1 cellular context compared by ENCODE assay signal in the genomic region with DNA sequence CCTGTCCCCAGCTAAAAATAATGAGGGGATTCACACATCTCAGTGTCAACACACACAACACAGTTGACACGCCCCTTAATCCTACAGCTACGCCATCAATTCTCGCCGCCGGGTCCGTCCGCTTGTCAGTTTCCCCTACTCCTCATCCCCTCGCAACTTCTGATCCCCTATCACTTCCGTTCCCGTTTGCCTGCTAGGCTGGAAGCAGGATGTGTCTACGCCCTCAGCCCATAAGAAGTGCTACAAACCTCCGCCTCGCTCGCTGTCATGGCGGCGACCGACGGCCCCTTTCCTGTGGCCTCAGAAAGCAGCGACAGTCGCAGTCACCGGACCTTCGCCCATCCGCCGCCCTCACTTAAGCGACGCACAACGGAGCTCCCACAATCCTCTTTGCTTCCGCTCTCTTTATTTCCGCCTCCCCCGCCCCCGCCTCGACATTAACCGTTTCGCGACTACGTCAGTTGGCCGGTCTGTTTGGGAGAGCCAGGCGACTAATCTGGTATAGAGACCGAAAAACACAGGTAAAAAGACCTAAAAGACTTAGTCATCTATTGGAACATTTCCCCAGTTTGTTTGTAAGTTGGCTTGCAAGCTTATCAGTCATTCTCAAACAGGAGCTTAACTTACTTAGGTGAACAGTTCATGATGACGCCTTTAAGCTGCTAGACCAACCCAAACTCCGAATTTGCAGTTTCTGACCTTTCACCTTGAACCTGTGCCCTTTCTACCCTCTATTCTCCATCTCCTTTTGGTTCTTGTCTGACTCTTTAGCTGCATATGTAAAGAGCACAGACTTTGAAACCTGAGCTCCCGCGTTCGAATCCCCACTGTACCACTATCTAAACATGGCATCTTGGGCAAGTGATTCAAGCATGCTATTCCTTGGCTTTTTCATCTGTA.
TF ChIP-seq lines count a peak whose summit lies in the region.

A gene with protein sequence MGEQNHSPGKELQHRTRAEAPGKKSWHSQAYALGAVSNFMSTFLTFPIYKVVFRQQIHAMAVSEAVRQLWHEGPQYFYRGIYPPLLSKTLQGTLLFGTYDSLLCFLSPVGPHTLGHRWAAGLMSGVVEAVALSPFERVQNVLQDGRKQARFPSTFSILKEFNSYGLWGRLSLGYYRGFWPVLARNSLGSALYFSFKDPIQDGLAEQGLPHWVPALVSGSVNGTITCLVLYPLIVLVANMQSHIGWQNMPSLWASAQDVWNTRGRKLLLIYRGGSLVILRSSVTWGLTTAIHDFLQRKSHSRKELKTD (minus strand): TSS at position 380 of the 900 bp plus-strand sequence. CDS start 51,752 bp downstream, outside the sequence.

TF ChIP-seq in HepG2, 621 proteins besides CTCF, POLR2A, EP300 and RAD21 (continued from another document and continues in another):
- no peak for TF ChIP-seq STAT6 (CRISPR knock-in tag; IDR thresholded peaks at IDR 0.05; ENCODE audit: borderline replicate concordance)
- TF ChIP-seq, protein P1, sequence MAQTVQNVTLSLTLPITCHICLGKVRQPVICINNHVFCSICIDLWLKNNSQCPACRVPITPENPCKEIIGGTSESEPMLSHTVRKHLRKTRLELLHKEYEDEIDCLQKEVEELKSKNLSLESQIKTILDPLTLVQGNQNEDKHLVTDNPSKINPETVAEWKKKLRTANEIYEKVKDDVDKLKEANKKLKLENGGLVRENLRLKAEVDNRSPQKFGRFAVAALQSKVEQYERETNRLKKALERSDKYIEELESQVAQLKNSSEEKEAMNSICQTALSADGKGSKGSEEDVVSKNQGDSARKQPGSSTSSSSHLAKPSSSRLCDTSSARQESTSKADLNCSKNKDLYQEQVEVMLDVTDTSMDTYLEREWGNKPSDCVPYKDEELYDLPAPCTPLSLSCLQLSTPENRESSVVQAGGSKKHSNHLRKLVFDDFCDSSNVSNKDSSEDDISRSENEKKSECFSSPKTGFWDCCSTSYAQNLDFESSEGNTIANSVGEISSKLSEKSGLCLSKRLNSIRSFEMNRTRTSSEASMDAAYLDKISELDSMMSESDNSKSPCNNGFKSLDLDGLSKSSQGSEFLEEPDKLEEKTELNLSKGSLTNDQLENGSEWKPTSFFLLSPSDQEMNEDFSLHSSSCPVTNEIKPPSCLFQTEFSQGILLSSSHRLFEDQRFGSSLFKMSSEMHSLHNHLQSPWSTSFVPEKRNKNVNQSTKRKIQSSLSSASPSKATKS (CRISPR knock-in tag; IDR thresholded peaks at IDR 0.05) = no peak
- no peak for TF ChIP-seq BRD4 (CRISPR knock-in tag; IDR thresholded peaks at IDR 0.05)
- TF ChIP-seq, protein P2, sequence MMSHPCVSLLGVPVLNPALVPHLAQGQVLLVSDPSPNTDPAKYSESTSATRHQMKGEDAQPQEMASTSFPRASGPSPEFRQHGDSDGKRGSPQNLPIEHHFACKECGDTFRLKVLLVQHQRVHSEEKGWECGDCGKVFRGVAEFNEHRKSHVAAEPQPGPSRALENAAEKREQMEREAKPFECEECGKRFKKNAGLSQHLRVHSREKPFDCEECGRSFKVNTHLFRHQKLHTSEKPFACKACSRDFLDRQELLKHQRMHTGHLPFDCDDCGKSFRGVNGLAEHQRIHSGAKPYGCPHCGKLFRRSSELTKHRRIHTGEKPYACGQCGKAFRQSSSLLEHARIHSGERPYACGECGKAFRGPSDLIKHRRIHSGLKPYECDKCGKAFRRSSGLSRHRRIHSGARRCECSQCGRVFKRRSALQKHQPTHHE (CRISPR knock-in tag; IDR thresholded peaks at IDR 0.05; ENCODE audit: borderline replicate concordance) = no peak
- TF ChIP-seq ZNF253 (CRISPR knock-in tag; IDR thresholded peaks at IDR 0.05; ENCODE audit: borderline replicate concordance) = no peak
- peak; percentile 71; the same call in 1 of the 2 replicates for TF ChIP-seq ZNF350 (CRISPR knock-in tag; IDR thresholded peaks at IDR 0.05; ENCODE audit: borderline replicate concordance, low read depth)
- TF ChIP-seq ZNF792 (CRISPR knock-in tag; IDR thresholded peaks at IDR 0.05) = no peak
- TF ChIP-seq RFXANK (CRISPR knock-in tag; IDR thresholded peaks at IDR 0.05) = no peak
- no peak for TF ChIP-seq ZNF550 (CRISPR knock-in tag; IDR thresholded peaks at IDR 0.05; ENCODE audit: borderline replicate concordance)
- peak; percentile 55 for TF ChIP-seq HCFC1 (IDR thresholded peaks at IDR 0.05; ENCODE audit: low read depth, low read length)
- no peak for TF ChIP-seq THRA (CRISPR knock-in tag; IDR thresholded peaks at IDR 0.05; ENCODE audit: borderline replicate concordance)
- TF ChIP-seq TARDBP (CRISPR knock-in tag; IDR thresholded peaks at IDR 0.05) = no peak; the same call in none of the 2 replicates
- no peak for TF ChIP-seq ZNF264 (CRISPR knock-in tag; IDR thresholded peaks at IDR 0.05)
- no peak; the same call in 1 of the 2 replicates for TF ChIP-seq ZNF788 (CRISPR knock-in tag; IDR thresholded peaks at IDR 0.05; ENCODE audit: borderline replicate concordance)
- TF ChIP-seq, protein P3, sequence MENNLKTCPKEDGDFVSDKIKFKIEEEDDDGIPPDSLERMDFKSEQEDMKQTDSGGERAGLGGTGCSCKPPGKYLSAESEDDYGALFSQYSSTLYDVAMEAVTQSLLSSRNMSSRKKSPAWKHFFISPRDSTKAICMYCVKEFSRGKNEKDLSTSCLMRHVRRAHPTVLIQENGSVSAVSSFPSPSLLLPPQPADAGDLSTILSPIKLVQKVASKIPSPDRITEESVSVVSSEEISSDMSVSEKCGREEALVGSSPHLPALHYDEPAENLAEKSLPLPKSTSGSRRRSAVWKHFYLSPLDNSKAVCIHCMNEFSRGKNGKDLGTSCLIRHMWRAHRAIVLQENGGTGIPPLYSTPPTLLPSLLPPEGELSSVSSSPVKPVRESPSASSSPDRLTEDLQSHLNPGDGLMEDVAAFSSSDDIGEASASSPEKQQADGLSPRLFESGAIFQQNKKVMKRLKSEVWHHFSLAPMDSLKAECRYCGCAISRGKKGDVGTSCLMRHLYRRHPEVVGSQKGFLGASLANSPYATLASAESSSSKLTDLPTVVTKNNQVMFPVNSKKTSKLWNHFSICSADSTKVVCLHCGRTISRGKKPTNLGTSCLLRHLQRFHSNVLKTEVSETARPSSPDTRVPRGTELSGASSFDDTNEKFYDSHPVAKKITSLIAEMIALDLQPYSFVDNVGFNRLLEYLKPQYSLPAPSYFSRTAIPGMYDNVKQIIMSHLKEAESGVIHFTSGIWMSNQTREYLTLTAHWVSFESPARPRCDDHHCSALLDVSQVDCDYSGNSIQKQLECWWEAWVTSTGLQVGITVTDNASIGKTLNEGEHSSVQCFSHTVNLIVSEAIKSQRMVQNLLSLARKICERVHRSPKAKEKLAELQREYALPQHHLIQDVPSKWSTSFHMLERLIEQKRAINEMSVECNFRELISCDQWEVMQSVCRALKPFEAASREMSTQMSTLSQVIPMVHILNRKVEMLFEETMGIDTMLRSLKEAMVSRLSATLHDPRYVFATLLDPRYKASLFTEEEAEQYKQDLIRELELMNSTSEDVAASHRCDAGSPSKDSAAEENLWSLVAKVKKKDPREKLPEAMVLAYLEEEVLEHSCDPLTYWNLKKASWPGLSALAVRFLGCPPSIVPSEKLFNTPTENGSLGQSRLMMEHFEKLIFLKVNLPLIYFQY (CRISPR knock-in tag; IDR thresholded peaks at IDR 0.05; ENCODE audit: borderline replicate concordance) = no peak
- TF ChIP-seq PREB (CRISPR knock-in tag; IDR thresholded peaks at IDR 0.05) = no peak
- TF ChIP-seq ZNF274 (CRISPR knock-in tag; IDR thresholded peaks at IDR 0.05) = no peak
- TF ChIP-seq TBX2 (CRISPR knock-in tag; IDR thresholded peaks at IDR 0.05; ENCODE audit: borderline replicate concordance) = peak; percentile 54; the same call in 1 of the 2 replicates
- TF ChIP-seq, protein P4, sequence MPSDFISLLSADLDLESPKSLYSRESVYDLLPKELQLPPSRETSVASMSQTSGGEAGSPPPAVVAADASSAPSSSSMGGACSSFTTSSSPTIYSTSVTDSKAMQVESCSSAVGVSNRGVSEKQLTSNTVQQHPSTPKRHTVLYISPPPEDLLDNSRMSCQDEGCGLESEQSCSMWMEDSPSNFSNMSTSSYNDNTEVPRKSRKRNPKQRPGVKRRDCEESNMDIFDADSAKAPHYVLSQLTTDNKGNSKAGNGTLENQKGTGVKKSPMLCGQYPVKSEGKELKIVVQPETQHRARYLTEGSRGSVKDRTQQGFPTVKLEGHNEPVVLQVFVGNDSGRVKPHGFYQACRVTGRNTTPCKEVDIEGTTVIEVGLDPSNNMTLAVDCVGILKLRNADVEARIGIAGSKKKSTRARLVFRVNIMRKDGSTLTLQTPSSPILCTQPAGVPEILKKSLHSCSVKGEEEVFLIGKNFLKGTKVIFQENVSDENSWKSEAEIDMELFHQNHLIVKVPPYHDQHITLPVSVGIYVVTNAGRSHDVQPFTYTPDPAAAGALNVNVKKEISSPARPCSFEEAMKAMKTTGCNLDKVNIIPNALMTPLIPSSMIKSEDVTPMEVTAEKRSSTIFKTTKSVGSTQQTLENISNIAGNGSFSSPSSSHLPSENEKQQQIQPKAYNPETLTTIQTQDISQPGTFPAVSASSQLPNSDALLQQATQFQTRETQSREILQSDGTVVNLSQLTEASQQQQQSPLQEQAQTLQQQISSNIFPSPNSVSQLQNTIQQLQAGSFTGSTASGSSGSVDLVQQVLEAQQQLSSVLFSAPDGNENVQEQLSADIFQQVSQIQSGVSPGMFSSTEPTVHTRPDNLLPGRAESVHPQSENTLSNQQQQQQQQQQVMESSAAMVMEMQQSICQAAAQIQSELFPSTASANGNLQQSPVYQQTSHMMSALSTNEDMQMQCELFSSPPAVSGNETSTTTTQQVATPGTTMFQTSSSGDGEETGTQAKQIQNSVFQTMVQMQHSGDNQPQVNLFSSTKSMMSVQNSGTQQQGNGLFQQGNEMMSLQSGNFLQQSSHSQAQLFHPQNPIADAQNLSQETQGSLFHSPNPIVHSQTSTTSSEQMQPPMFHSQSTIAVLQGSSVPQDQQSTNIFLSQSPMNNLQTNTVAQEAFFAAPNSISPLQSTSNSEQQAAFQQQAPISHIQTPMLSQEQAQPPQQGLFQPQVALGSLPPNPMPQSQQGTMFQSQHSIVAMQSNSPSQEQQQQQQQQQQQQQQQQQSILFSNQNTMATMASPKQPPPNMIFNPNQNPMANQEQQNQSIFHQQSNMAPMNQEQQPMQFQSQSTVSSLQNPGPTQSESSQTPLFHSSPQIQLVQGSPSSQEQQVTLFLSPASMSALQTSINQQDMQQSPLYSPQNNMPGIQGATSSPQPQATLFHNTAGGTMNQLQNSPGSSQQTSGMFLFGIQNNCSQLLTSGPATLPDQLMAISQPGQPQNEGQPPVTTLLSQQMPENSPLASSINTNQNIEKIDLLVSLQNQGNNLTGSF (CRISPR knock-in tag; IDR thresholded peaks at IDR 0.05) = no peak
- no peak for TF ChIP-seq SNRNP70 (IDR thresholded peaks at IDR 0.05; ENCODE audit: low read depth, low read length)
- peak; percentile 65; the same call in 1 of the 2 replicates for TF ChIP-seq SALL1 (CRISPR knock-in tag; IDR thresholded peaks at IDR 0.05)
- no peak for TF ChIP-seq EZH2 (conservative IDR thresholded peaks at IDR 0.05; ENCODE audit: low read depth, low read length)
- TF ChIP-seq ATF6 (CRISPR knock-in tag; conservative IDR thresholded peaks at IDR 0.05) = no peak
- TF ChIP-seq ZBTB7A (CRISPR knock-in tag; IDR thresholded peaks at IDR 0.05) = no peak
- TF ChIP-seq ZNF614 (CRISPR knock-in tag; IDR thresholded peaks at IDR 0.05; ENCODE audit: borderline replicate concordance) = no peak
- TF ChIP-seq ZZZ3 (CRISPR knock-in tag; IDR thresholded peaks at IDR 0.05; ENCODE audit: borderline replicate concordance) = peak; percentile 75; the same call in 1 of the 2 replicates
- no peak for TF ChIP-seq KDM4B (CRISPR knock-in tag; IDR thresholded peaks at IDR 0.05)
- TF ChIP-seq RBM39 (IDR thresholded peaks at IDR 0.05; ENCODE audit: low read depth, low read length, poor library complexity, severe bottlenecking) = no peak
- TF ChIP-seq ZNF383 (CRISPR knock-in tag; IDR thresholded peaks at IDR 0.05; ENCODE audit: borderline replicate concordance) = no peak
- no peak for TF ChIP-seq ZNF160 (CRISPR knock-in tag; IDR thresholded peaks at IDR 0.05)
- TF ChIP-seq KLF9 (CRISPR knock-in tag; IDR thresholded peaks at IDR 0.05; ENCODE audit: low read depth) = no peak
